1 cellular context compared by ENCODE assay signal in genomic region chr15:39628131-39628482, GRCh38.
TF ChIP-seq lines count a peak whose summit lies in the region.

No MANE protein-coding gene starts in this region.

TF ChIP-seq in SK-N-SH, 30 proteins besides CTCF, POLR2A, EP300 and RAD21 (continued from another document):
- TF ChIP-seq REST (IDR thresholded peaks at IDR 0.05; ENCODE audit: low read depth, low read length) (no peak), TAF1 (IDR thresholded peaks at IDR 0.05; ENCODE audit: borderline replicate concordance, low read depth, low read length) (no peak), USF2 (IDR thresholded peaks at IDR 0.05; ENCODE audit: borderline replicate concordance, low read depth, low read length) (no peak), ZBTB33 (IDR thresholded peaks at IDR 0.05; ENCODE audit: borderline replicate concordance, low read depth) (no peak), GABPA (IDR thresholded peaks at IDR 0.05; ENCODE audit: low read depth) (no peak), SMC3 (IDR thresholded peaks at IDR 0.05; ENCODE audit: low read depth, low read length) (no peak), EZH2phosphoT487 (IDR thresholded peaks at IDR 0.05; ENCODE audit: borderline replicate concordance, low read depth) (no peak)
